16 cellular contexts compared by ENCODE assay signal in genomic region chr9:96100385-96100978, GRCh38.
DNase-seq lines count a peak whose midpoint lies in the region; ATAC-seq, FAIRE-seq and TF ChIP-seq lines count a peak whose summit lies in the region.
"Had no signal": no experiment of that assay in that cellular context is flagged by ENCODE, and none has a peak within 500 bp of the region (broad histone marks: within the 10 kb centered on the region; RNA-seq: fewer than 3 reads in every experiment).

No MANE protein-coding gene starts in this region.

- ATAC-seq in sciatic nerve: peak; percentile 28
- ATAC-seq: activated naive CD4-positive, alpha-beta T cell treated with anti-CD3 and anti-CD28 coated beads, Interleukin-2, amount 50 U/mL, for 72 hours had no signal

- H3K27ac ChIP-seq in astrocyte (ENCODE audit: low read depth, low read length): no peak overlapping the region

- no peaks in the 10 kb centered on the region for H3K79me2 ChIP-seq in astrocyte (ENCODE audit: insufficient read depth, low read length)

- no peaks in the 10 kb centered on the region for H4K20me1 ChIP-seq in astrocyte (ENCODE audit: insufficient read depth, low read length)

- FAIRE-seq in astrocyte (lab: Jason Lieb, UNC) (no peak), frontal cortex (lab: Jason Lieb, UNC) (no peak)
- FAIRE-seq: kidney had no signal

- H3K9me3 ChIP-seq in astrocyte (ENCODE audit: insufficient read depth, low read depth, low read length): no peaks in the 10 kb centered on the region

- no peak for TF ChIP-seq POLR2A in NB4 (IDR thresholded peaks at IDR 0.05; ENCODE audit: extremely low read depth, insufficient read length)

- intact Hi-C loops in activated naive CD4-positive, alpha-beta T cell treated with anti-CD3 and anti-CD28 coated beads for 36 hours (cut with micrococcal nuclease): no loop called here
- intact Hi-C loops in sciatic nerve (cut with DNase I): no loop called here

- peak; percentile 32 for DNase-seq in activated naive CD4-positive, alpha-beta T cell treated with anti-CD3 and anti-CD28 coated beads for 36 hours
- DNase-seq in activated naive CD4-positive, alpha-beta T cell treated with anti-CD3 and anti-CD28 coated beads, Interleukin-2, amount 50 U/mL, for 16 hours: no peak
- DNase-seq in NB4 (ENCODE audit: low read depth): peak; percentile 82
- no peak for DNase-seq in astrocyte (ENCODE audit: low read depth)
- no peak for DNase-seq in sciatic nerve (ENCODE audit: low spot score)
- no peak for DNase-seq in NCI-H146 treated with DMSO at 0.1 percent for 48 hours (lab: John Stamatoyannopoulos, UW; ENCODE audit: unreplicated experiment)
- no peak for DNase-seq in NCI-H526 (lab: John Stamatoyannopoulos, UW)
- no peak for DNase-seq in frontal cortex (ENCODE audit: low spot score in 2 of 2)
- DNase-seq: activated CD8-positive, alpha-beta memory T cell treated with anti-CD3 and anti-CD28 coated beads, Interleukin-2, amount 50 U/mL, for 48 hours; kidney; midbrain; NCI-H1105; NCI-H510A treated with DMSO at 0.1 percent for 48 hours; SIG-M5; trophoblast cell had no signal

- H3K9me3 Mint-ChIP-seq in activated naive CD4-positive, alpha-beta T cell treated with anti-CD3 and anti-CD28 coated beads for 36 hours: peaks cover 14% of the 10 kb centered on the region
- H3K9me3 Mint-ChIP-seq in astrocyte (ENCODE audit: unreplicated experiment): peaks cover 16% of the 10 kb centered on the region

- no peak overlapping the region for H2AFZ ChIP-seq in astrocyte (ENCODE audit: low read depth, low read length)

- H3K4me2 ChIP-seq in astrocyte (ENCODE audit: low read length): no peak overlapping the region

- CTCF ChIA-PET in activated naive CD4-positive, alpha-beta T cell treated with anti-CD3 and anti-CD28 coated beads for 36 hours (lab: Charles Lee): no interaction called here

- no peaks in the 10 kb centered on the region for H3K36me3 ChIP-seq in astrocyte (ENCODE audit: insufficient read depth, low read length)

- TF ChIP-seq CTCF in NB4 (IDR thresholded peaks at IDR 0.05; ENCODE audit: low read depth, low read length) (no peak), astrocyte (IDR thresholded peaks at IDR 0.05; ENCODE audit: insufficient read depth, low read depth, low read length) (no peak)

- no peaks in the 10 kb centered on the region for H3K27me3 Mint-ChIP-seq in activated naive CD4-positive, alpha-beta T cell treated with anti-CD3 and anti-CD28 coated beads for 36 hours (ENCODE audit: low read depth)
- H3K27me3 Mint-ChIP-seq in astrocyte (ENCODE audit: low read depth, unreplicated experiment): peaks cover 3% of the 10 kb centered on the region

- no peak overlapping the region for H3K27ac Mint-ChIP-seq in activated naive CD4-positive, alpha-beta T cell treated with anti-CD3 and anti-CD28 coated beads for 36 hours
- peak overlapping the region; percentile 63 for H3K27ac Mint-ChIP-seq in astrocyte (ENCODE audit: unreplicated experiment)

- no peaks in the 10 kb centered on the region for H3K36me3 Mint-ChIP-seq in activated naive CD4-positive, alpha-beta T cell treated with anti-CD3 and anti-CD28 coated beads for 36 hours (ENCODE audit: low read depth)
- peaks cover 2% of the 10 kb centered on the region for H3K36me3 Mint-ChIP-seq in astrocyte (ENCODE audit: low read depth, unreplicated experiment)

- H3K9ac ChIP-seq in astrocyte (ENCODE audit: low read length): no peak overlapping the region

- no peak overlapping the region for H3K4me3 Mint-ChIP-seq in activated naive CD4-positive, alpha-beta T cell treated with anti-CD3 and anti-CD28 coated beads for 36 hours
- no peak overlapping the region for H3K4me3 Mint-ChIP-seq in astrocyte (ENCODE audit: unreplicated experiment)

- no peak overlapping the region for H3K4me3 ChIP-seq in NB4 (ENCODE audit: low read depth, low read length)
- no peak overlapping the region for H3K4me3 ChIP-seq in astrocyte (ENCODE audit: insufficient read depth, low read depth, low read length)

- H3K4me1 ChIP-seq in astrocyte (ENCODE audit: insufficient read depth, low read length): no peaks in the 10 kb centered on the region

- no peaks in the 10 kb centered on the region for H3K27me3 ChIP-seq in astrocyte (ENCODE audit: insufficient read depth, low read length)

- H3K4me1 Mint-ChIP-seq in activated naive CD4-positive, alpha-beta T cell treated with anti-CD3 and anti-CD28 coated beads for 36 hours (ENCODE audit: low read depth): peaks cover 5% of the 10 kb centered on the region
- peaks cover 12% of the 10 kb centered on the region for H3K4me1 Mint-ChIP-seq in astrocyte (ENCODE audit: low read depth, unreplicated experiment)

Comparison
In these comparisons a context has a peak if more than half of its experiments do, and no peak if none do; other contexts are left out.
1. DNase-seq: peak in activated naive CD4-positive, alpha-beta T cell treated with anti-CD3 and anti-CD28 coated beads for 36 hours (single experiment) and NB4 (single experiment); none in activated naive CD4-positive, alpha-beta T cell treated with anti-CD3 and anti-CD28 coated beads, Interleukin-2, amount 50 U/mL, for 16 hours (single experiment), astrocyte (single experiment), sciatic nerve (single experiment), NCI-H146 treated with DMSO at 0.1 percent for 48 hours (single experiment), NCI-H526 (0 of 2) and frontal cortex (0 of 2).